In genomic region chr19:36092566-36092965, GRCh38 we compare ENCODE assay signal across 1 cellular context.
A peak's percentile ranks its signal among the peaks of the same experiment; 100 is the strongest.
TF ChIP-seq lines count a peak whose summit lies in the region.

No MANE protein-coding gene starts in this region.

TF ChIP-seq in K562, 482 proteins besides CTCF, POLR2A, EP300 and RAD21:
- 0 out of 2 replicates have a peak, but pooled peaks have one; percentile 16 for TF ChIP-seq RBFOX2 (IDR thresholded peaks at IDR 0.05; ENCODE audit: low read depth, low read length)
- TF ChIP-seq MTA1 (IDR thresholded peaks at IDR 0.05; ENCODE audit: borderline replicate concordance), result no peak
- peak; percentile 21; the same call in 1 of the 2 replicates for TF ChIP-seq POLR2G (IDR thresholded peaks at IDR 0.05; ENCODE audit: low read depth, low read length)
